15 cellular contexts compared by ENCODE assay signal in the genomic region with DNA sequence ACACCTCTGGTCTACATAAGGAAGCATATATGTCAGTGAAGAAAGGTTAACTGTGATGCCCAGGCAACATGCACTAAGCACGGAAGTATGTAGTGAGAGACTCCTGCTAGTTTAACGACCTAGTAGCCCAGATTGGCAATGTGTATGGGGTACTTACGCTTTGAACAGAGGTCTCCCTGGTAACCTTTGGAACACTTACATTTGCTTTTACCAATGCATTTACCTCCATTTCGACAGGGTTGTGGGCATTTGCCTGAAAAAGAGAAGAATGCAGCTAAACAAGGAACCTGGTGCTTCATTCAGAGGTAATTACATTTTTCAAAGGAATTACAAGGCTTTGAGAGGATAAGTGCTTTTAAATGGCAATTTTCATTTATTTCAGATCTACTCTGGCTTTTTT.
"Had no signal": no experiment of that assay in that cellular context is flagged by ENCODE, and none has a peak within 500 bp of the region (broad histone marks: within the 10 kb centered on the region; RNA-seq: fewer than 3 reads in every experiment).

No MANE protein-coding gene starts in this region.

- DNase-seq: activated CD4-positive, alpha-beta T cell treated with anti-CD3 and anti-CD28 coated beads for 1 hour; activated CD4-positive, alpha-beta T cell treated with anti-CD3 and anti-CD28 coated beads, Interleukin-2, amount 50 U/mL, for 4 hours; activated effector memory CD4-positive, alpha-beta T cell treated with anti-CD3 and anti-CD28 coated beads, Interleukin-2, amount 50 U/mL, for 16 hours; activated T-cell treated with anti-CD3 and anti-CD28 coated beads, Interleukin-2, amount 50 U/mL, for 72 hours; adrenal gland; effector CD8-positive, alpha-beta T cell; gastrocnemius medialis; head of caudate nucleus; nucleus accumbens; stimulated activated CD4-positive, alpha-beta T cell treated with anti-CD3 and anti-CD28 coated beads, Interleukin-4, amount 100 ng/mL, for 1 hour; stomach had no signal

- H3K27me3 ChIP-seq: gastrocnemius medialis, stomach, upper lobe of left lung had no signal

- H3K4me2 ChIP-seq: smooth muscle cell had no signal

- H3K4me1 ChIP-seq: adrenal gland, gastrocnemius medialis, stomach, upper lobe of left lung had no signal

- H3K4me3 ChIP-seq: adrenal gland, gastrocnemius medialis, lung, smooth muscle cell, stomach, upper lobe of left lung had no signal

- H3K36me3 ChIP-seq: adrenal gland, gastrocnemius medialis, stomach, upper lobe of left lung had no signal

- H3K9me3 ChIP-seq: adrenal gland, gastrocnemius medialis, upper lobe of left lung had no signal

- H3K27ac ChIP-seq: adrenal gland, gastrocnemius medialis, stomach, upper lobe of left lung, VCaP had no signal
